ENCODE assay signal across 6 cellular contexts in genomic region chr9:71282116-71282515, GRCh38.
DNase-seq lines count a peak whose midpoint lies in the region; ATAC-seq, FAIRE-seq and TF ChIP-seq lines count a peak whose summit lies in the region.
"Not testable (repeated sequence)": the region's sequence is repeated elsewhere in the genome, so short reads cannot be mapped to it uniquely, and the experiment has no call there.

No MANE protein-coding gene starts in this region.

- not testable (repeated sequence) for TF ChIP-seq POLR2A in A549 (IDR thresholded peaks at IDR 0.05; ENCODE audit: low read length)

- not testable (repeated sequence) for H3K9me3 Mint-ChIP-seq in activated CD8-positive, alpha-beta T cell treated with anti-CD3 and anti-CD28 coated beads for 36 hours

- H3K27me3 Mint-ChIP-seq in activated CD8-positive, alpha-beta T cell treated with anti-CD3 and anti-CD28 coated beads for 36 hours: not testable (repeated sequence)

- FAIRE-seq in A549 (lab: Jason Lieb, UNC): peak; percentile 88
- FAIRE-seq in TTC549 (lab: Jason Lieb, UNC): peak; percentile 73
- FAIRE-seq in endometrium (lab: Jason Lieb, UNC): peak; percentile 39
- peak; percentile 90 for FAIRE-seq in islet of Langerhans (lab: Jason Lieb, UNC)
- peak; percentile 53 for FAIRE-seq in small intestine (lab: Jason Lieb, UNC)

- TF ChIP-seq CTCF in A549 (IDR thresholded peaks at IDR 0.05): not testable (repeated sequence)
- peak; percentile 25 for TF ChIP-seq CTCF in activated CD8-positive, alpha-beta T cell treated with anti-CD3 and anti-CD28 coated beads for 36 hours (IDR thresholded peaks at IDR 0.05)

- H3K4me1 Mint-ChIP-seq in activated CD8-positive, alpha-beta T cell treated with anti-CD3 and anti-CD28 coated beads for 36 hours (ENCODE audit: low read depth): not testable (repeated sequence)

- POLR2A ChIA-PET in A549 (lab: Yijun Ruan, JAX); activated CD8-positive, alpha-beta T cell treated with anti-CD3 and anti-CD28 coated beads for 36 hours (lab: Charles Lee): not testable (repeated sequence)

- H3K27ac ChIP-seq in A549; small intestine (ENCODE audit: low read depth in 1 of 2, low read length in 1 of 2): not testable (repeated sequence)

- TF ChIP-seq EP300 in A549 (IDR thresholded peaks at IDR 0.05): not testable (repeated sequence)

- H3K4me1 ChIP-seq in A549; small intestine (ENCODE audit: control insufficient read depth in 2 of 2, insufficient read depth in 1 of 2, low read depth in 1 of 2, low read length in 1 of 2): not testable (repeated sequence)

- not testable (repeated sequence) for ATAC-seq in A549; activated CD8-positive, alpha-beta T cell treated with anti-CD3 and anti-CD28 coated beads for 36 hours

- H3K27me3 ChIP-seq in small intestine (ENCODE audit: control insufficient read depth in 2 of 2, insufficient read depth in 2 of 2, low read length in 2 of 2): not testable (repeated sequence)

- WGBS in A549 (ENCODE audit: missing lambda C conversion rate): no CpG with 5 or more reads among the region's 2 CpGs
- 78 to 93% (median 93%) methylated on average over 1 to 2 of the region's 2 CpGs for WGBS in small intestine, 3 donors

- CTCF ChIA-PET in A549 (lab: Yijun Ruan, JAX); activated CD8-positive, alpha-beta T cell treated with anti-CD3 and anti-CD28 coated beads for 36 hours (lab: Charles Lee): not testable (repeated sequence)

- not testable (repeated sequence) for H3K27ac Mint-ChIP-seq in activated CD8-positive, alpha-beta T cell treated with anti-CD3 and anti-CD28 coated beads for 36 hours

- DNase-seq in A549 (ENCODE audit: low read depth in 1 of 2, low spot score in 1 of 2); activated CD8-positive, alpha-beta T cell treated with anti-CD3 and anti-CD28 coated beads for 36 hours; small intestine: not testable (repeated sequence)

- not testable (repeated sequence) for H3K4me3 Mint-ChIP-seq in activated CD8-positive, alpha-beta T cell treated with anti-CD3 and anti-CD28 coated beads for 36 hours

- H3K9me3 ChIP-seq in A549; small intestine (ENCODE audit: control insufficient read depth, low read depth): not testable (repeated sequence)

- H3K4me2 ChIP-seq in A549: not testable (repeated sequence)

- intact Hi-C loops in activated CD8-positive, alpha-beta T cell treated with anti-CD3 and anti-CD28 coated beads for 36 hours (cut with micrococcal nuclease): not testable (repeated sequence)

- not testable (repeated sequence) for TF ChIP-seq RAD21 in A549 (conservative IDR thresholded peaks at IDR 0.05 in 1 of 2, IDR thresholded peaks at IDR 0.05 in 1 of 2)

- not testable (repeated sequence) for H3K4me3 ChIP-seq in A549; small intestine (ENCODE audit: low read depth in 1 of 2, low read length in 2 of 2)

- H3K36me3 Mint-ChIP-seq in activated CD8-positive, alpha-beta T cell treated with anti-CD3 and anti-CD28 coated beads for 36 hours (ENCODE audit: low read depth): not testable (repeated sequence)

- H3K36me3 ChIP-seq in small intestine (ENCODE audit: control insufficient read depth in 2 of 2, insufficient read depth in 2 of 2, low read length in 2 of 2): not testable (repeated sequence)
